ENCODE assay signal across 8 cellular contexts in genomic region chr6:27791182-27791939, GRCh38.
A peak's percentile ranks its signal among the peaks of the same experiment; 100 is the strongest.
DNase-seq lines count a peak whose midpoint lies in the region; ATAC-seq and TF ChIP-seq lines count a peak whose summit lies in the region.

No MANE protein-coding gene starts in this region.

- peaks cover 8% of the 10 kb centered on the region for H3K27me3 ChIP-seq in mononuclear cell (ENCODE audit: insufficient read depth, low read length)

- peak overlapping the region; percentile 86 for H3K4me3 ChIP-seq in GM08714 (ENCODE audit: low read length)
- H3K4me3 ChIP-seq in WI38 (ENCODE audit: low read depth, low read length), result peak overlapping the region; percentile 69
- H3K4me3 ChIP-seq in epithelial cell of proximal tubule (ENCODE audit: low read depth, low read length), result peak overlapping the region; percentile 63
- H3K4me3 ChIP-seq in mononuclear cell (ENCODE audit: low read length), result peak overlapping the region; percentile 30

- DNase-seq in NCI-H2196 (lab: John Stamatoyannopoulos, UW; ENCODE audit: unreplicated experiment), result peak; percentile 63
- DNase-seq in epithelial cell of proximal tubule (ENCODE audit: low read depth), result no peak
- DNase-seq in ureter (ENCODE audit: low spot score), result peak; percentile 67

- ATAC-seq in HG03039 (IDR thresholded peaks at IDR 0.05; ENCODE audit: unreplicated experiment), result no peak

- no peaks in the 10 kb centered on the region for H3K9me3 ChIP-seq in mononuclear cell (ENCODE audit: low read depth, low read length)

- peaks cover 22% of the 10 kb centered on the region for H3K4me1 ChIP-seq in mononuclear cell (ENCODE audit: insufficient read depth, low read length)

- no peak for TF ChIP-seq CTCF in 22Rv1 (IDR thresholded peaks at IDR 0.05)
- TF ChIP-seq CTCF in WI38 (IDR thresholded peaks at IDR 0.05; ENCODE audit: low read depth, low read length), result no peak
- TF ChIP-seq CTCF in epithelial cell of proximal tubule (conservative IDR thresholded peaks at IDR 0.05; ENCODE audit: low read depth, low read length), result no peak

- peak overlapping the region; percentile 94 for H3K27ac ChIP-seq in 22Rv1

Comparison
In these comparisons a context has a peak if more than half of its experiments do, and no peak if none do; other contexts are left out.
1. H3K4me3 ChIP-seq: peak in every context shown above with its lines; median percentile 86 in GM08714; 69 in WI38; 63 in epithelial cell of proximal tubule; 30 in mononuclear cell.